In genomic region chrX:68699960-68700746, GRCh38 we compare ENCODE assay signal across 12 cellular contexts. TPM values are rescaled to one million over a fixed set of nuclear protein-coding genes. Genes with fewer than 3 reads are reported as not detected.
DNase-seq lines count a peak whose midpoint lies in the region; ATAC-seq, FAIRE-seq and TF ChIP-seq lines count a peak whose summit lies in the region.
"Had no signal": no experiment of that assay in that cellular context is flagged by ENCODE, and none has a peak within 500 bp of the region (broad histone marks: within the 10 kb centered on the region; RNA-seq: fewer than 3 reads in every experiment).

No MANE protein-coding gene starts in this region.

- intact Hi-C loops in psoas muscle (cut with DNase I) (loop anchor here in 1 of 2 donors (10.0 kb wide), 1 partner anchor 185 kb away; no protein-coding TSS in a partner anchor), vagina (cut with DNase I) (no loop called here)

- DNase-seq in H54 (ENCODE audit: insufficient read length, low spot score) (peak; percentile 78), RPMI7951 (ENCODE audit: low read depth) (peak; percentile 81), fibroblast of mammary gland (ENCODE audit: low read depth) (peak; percentile 64), psoas muscle (no peak), vagina (ENCODE audit: extremely low spot score in 2 of 2) (no peak), T-helper 2 cell (no peak), hypothalamus (lab: John Stamatoyannopoulos, UW) (no peak), HCEC 1CT (no peak)
- DNase-seq: activated CD4-positive, alpha-beta T cell treated with anti-CD3 and anti-CD28 coated beads, Interleukin-2, amount 50 U/mL, for 4 hours; H9; NCI-H1694 treated with DMSO at 0.1 percent for 48 hours had no signal

- H3K4me3 ChIP-seq in fibroblast of mammary gland (ENCODE audit: control insufficient read depth, low read depth, low read length) (no peak overlapping the region), psoas muscle (no peak overlapping the region), vagina (no peak overlapping the region)

- H3K27ac ChIP-seq in psoas muscle (peak overlapping the region; percentile 75), vagina (no peak overlapping the region)

- peak; percentile 74 to 88 (median 82) for ATAC-seq in psoas muscle

- TF ChIP-seq CTCF in fibroblast of mammary gland (conservative IDR thresholded peaks at IDR 0.05; ENCODE audit: control insufficient read depth, insufficient read depth, low read depth, low read length): no peak
- no peak for TF ChIP-seq CTCF in psoas muscle (IDR thresholded peaks at IDR 0.05)
- TF ChIP-seq CTCF in vagina (IDR thresholded peaks at IDR 0.05): no peak

- 33 to 47% (median 40%) methylated on average over 7 of the region's 7 CpGs for WGBS in psoas muscle, 3 donors

- FAIRE-seq in H54 (lab: Jason Lieb, UNC): peak; percentile 67
- FAIRE-seq: G401.6 had no signal

- H3K27me3 ChIP-seq in psoas muscle (ENCODE audit: insufficient read depth in 3 of 3, low read length in 2 of 3) (peaks cover 0 to 10% (median 0%) of the 10 kb centered on the region in 3 donors), vagina (no peaks in the 10 kb centered on the region)

- TF ChIP-seq POLR2A in H54 (IDR thresholded peaks at IDR 0.05; ENCODE audit: low read depth, low read length) (no peak), vagina (IDR thresholded peaks at IDR 0.05) (no peak)

- H3K9me3 ChIP-seq in psoas muscle (no peaks in the 10 kb centered on the region), vagina (no peaks in the 10 kb centered on the region)

- H3K4me1 ChIP-seq in psoas muscle (peaks cover 30% of the 10 kb centered on the region), vagina (no peaks in the 10 kb centered on the region)

- no peaks in the 10 kb centered on the region for H3K36me3 ChIP-seq in psoas muscle (ENCODE audit: insufficient read depth in 1 of 2, low read depth in 1 of 2)
- no peaks in the 10 kb centered on the region for H3K36me3 ChIP-seq in vagina

RNA-seq across cellular contexts. Expression of gene STARD8, which starts 52.7 kb away (rescaled TPM):
- 10.2 and 11.6 TPM in 2 replicates for total RNA-seq in RPMI7951 (2014; rRNA removed; shearing (Covaris generic))
- total RNA-seq in psoas muscle (10 to 100 TPM in 2 of 4 donors, 1 to 10 TPM in 2; 8.2 to 15.8 (median 11.5) TPM), vagina (14.0 TPM)
- 10 to 100 TPM in 1 of 3 donors, 1 to 10 TPM in 2; 4.2 to 25.8 (median 5.0) TPM for polyA plus RNA-seq in psoas muscle

Comparison
In these comparisons a context has a peak if more than half of its experiments do, and no peak if none do; other contexts are left out.
1. DNase-seq: peak in H54 (single experiment), RPMI7951 (single experiment) and fibroblast of mammary gland (single experiment); none in psoas muscle (0 of 2), vagina (0 of 2), T-helper 2 cell (0 of 5), hypothalamus (0 of 51) and HCEC 1CT (single experiment).